In the genomic region with DNA sequence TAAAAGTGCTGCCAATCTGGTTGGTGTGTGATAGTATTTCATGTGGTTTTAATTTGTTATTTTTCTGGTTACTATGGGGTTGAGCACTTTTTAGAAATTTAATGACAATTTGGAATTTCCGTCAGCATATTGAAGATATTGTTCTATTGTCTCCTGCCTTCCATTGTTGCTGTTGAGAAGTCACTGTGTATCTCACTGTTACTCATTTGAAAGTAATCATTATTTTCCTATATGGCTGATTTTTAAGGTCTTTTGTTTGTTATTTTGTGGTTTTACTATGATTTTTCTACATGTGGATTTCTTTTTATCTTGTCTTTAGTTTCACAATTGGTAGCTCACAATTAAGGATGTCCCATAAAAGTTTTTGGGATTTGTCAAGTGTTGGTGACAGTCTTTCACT, we compare ENCODE assay signal across 36 cellular contexts. TPM values are rescaled to one million over a fixed set of nuclear protein-coding genes. Genes with fewer than 3 reads are reported as not detected.
"Had no signal": no experiment of that assay in that cellular context is flagged by ENCODE, and none has a peak within 500 bp of the region (broad histone marks: within the 10 kb centered on the region; RNA-seq: fewer than 3 reads in every experiment).

No MANE protein-coding gene starts in this region.

- H2AFZ ChIP-seq: neural progenitor cell had no signal

- FAIRE-seq: endometrium, islet of Langerhans had no signal

- ATAC-seq: effector memory CD8-positive, alpha-beta T cell; heart right ventricle; left cardiac atrium; left lung; naive thymus-derived CD4-positive, alpha-beta T cell; stimulated activated effector memory CD8-positive, alpha-beta T cell treated with anti-CD3 and anti-CD28 coated beads, Interleukin-12 subunit alpha, Interleukin-12 subunit beta, amount 100 ng/mL, for 72 hours had no signal

- H3K27ac ChIP-seq: esophagus squamous epithelium, heart right ventricle, left lung, neural progenitor cell, prostate gland, right atrium auricular region, sigmoid colon, stomach, thyroid gland, vagina had no signal

- DNase-seq: cortex of kidney; effector memory CD8-positive, alpha-beta T cell; erythroblast; esophagus squamous epithelium; foreskin melanocyte; glutamatergic neuron; heart right ventricle; hippocampal formation; left cardiac atrium; left lung; mesendoderm; midbrain; naive thymus-derived CD4-positive, alpha-beta T cell; sigmoid colon; stimulated activated CD4-positive, alpha-beta T cell treated with anti-CD3 and anti-CD28 coated beads, Interleukin-2, amount 100 ng/mL, for 24 hours; stimulated activated CD4-positive, alpha-beta T cell treated with anti-CD3 and anti-CD28 coated beads, Interleukin-4, amount 100 ng/mL, for 24 hours; stimulated activated naive CD4-positive, alpha-beta T cell treated with Interleukin-2 at 50 U/mL for 16 hours; stomach; thyroid gland; trophoblast cell had no signal

- H3K9me3 ChIP-seq: prostate gland, thyroid gland had no signal

- H3K4me1 ChIP-seq: esophagus squamous epithelium, heart right ventricle, left lung, neural progenitor cell, prostate gland, right atrium auricular region, sigmoid colon, stomach, thyroid gland, vagina had no signal

- H3K9ac ChIP-seq: neural progenitor cell had no signal

- H3K4me3 ChIP-seq: esophagus squamous epithelium, heart right ventricle, left lung, neural progenitor cell, prostate gland, right atrium auricular region, sigmoid colon, stomach, thyroid gland, vagina had no signal

- H3K27me3 ChIP-seq: left lung, neural progenitor cell, right atrium auricular region, sigmoid colon, thyroid gland, vagina had no signal

- H3K4me2 ChIP-seq: neural progenitor cell had no signal

- H3K36me3 ChIP-seq: esophagus squamous epithelium, heart right ventricle, left lung, neural progenitor cell, prostate gland, right atrium auricular region, sigmoid colon, stomach, thyroid gland, vagina had no signal

RNA-seq across cellular contexts. Expression of a gene that starts 8.2 kb away (rescaled TPM):
- total RNA-seq: dermis microvascular lymphatic vessel endothelial cell; esophagus squamous epithelium; heart right ventricle; kidney epithelial cell; left cardiac atrium; left lung; lung microvascular endothelial cell; mucosa of gallbladder; naive thymus-derived CD4-positive, alpha-beta T cell; osteocyte; right atrium auricular region; sigmoid colon; skeletal muscle tissue; stomach; subcutaneous adipose tissue; temporal lobe; thyroid gland; ureter; vagina had no signal
- polyA plus RNA-seq: heart right ventricle; naive thymus-derived CD4-positive, alpha-beta T cell; sigmoid colon; stomach had no signal

RNA-seq across cellular contexts. Expression of a gene that starts 8.6 kb away (rescaled TPM):
- total RNA-seq: dermis microvascular lymphatic vessel endothelial cell; esophagus squamous epithelium; heart right ventricle; kidney epithelial cell; left cardiac atrium; left lung; lung microvascular endothelial cell; mucosa of gallbladder; naive thymus-derived CD4-positive, alpha-beta T cell; osteocyte; right atrium auricular region; skeletal muscle tissue; stomach; subcutaneous adipose tissue; thyroid gland; ureter; vagina had no signal
- polyA plus RNA-seq: heart right ventricle; naive thymus-derived CD4-positive, alpha-beta T cell; sigmoid colon; stomach had no signal

RNA-seq across cellular contexts. Expression of a gene that starts 18.6 kb away (rescaled TPM):
- total RNA-seq: dermis microvascular lymphatic vessel endothelial cell; esophagus squamous epithelium; kidney epithelial cell; left cardiac atrium; lung microvascular endothelial cell; mucosa of gallbladder; naive thymus-derived CD4-positive, alpha-beta T cell; osteocyte; prostate gland; right atrium auricular region; skeletal muscle tissue; stomach; subcutaneous adipose tissue; thyroid gland; vagina had no signal
- polyA plus RNA-seq: heart right ventricle; naive thymus-derived CD4-positive, alpha-beta T cell; stomach had no signal

RNA-seq across cellular contexts. Expression of a gene that starts 36.0 kb away (rescaled TPM):
- total RNA-seq: dermis microvascular lymphatic vessel endothelial cell; esophagus squamous epithelium; heart right ventricle; kidney epithelial cell; left cardiac atrium; left lung; lung microvascular endothelial cell; mucosa of gallbladder; naive thymus-derived CD4-positive, alpha-beta T cell; osteocyte; prostate gland; right atrium auricular region; sigmoid colon; skeletal muscle tissue; stomach; subcutaneous adipose tissue; thyroid gland; ureter; vagina had no signal
- polyA plus RNA-seq: heart right ventricle; naive thymus-derived CD4-positive, alpha-beta T cell; sigmoid colon; stomach had no signal
